Comparison of ENCODE assay signal across 15 cellular contexts in the genomic region with DNA sequence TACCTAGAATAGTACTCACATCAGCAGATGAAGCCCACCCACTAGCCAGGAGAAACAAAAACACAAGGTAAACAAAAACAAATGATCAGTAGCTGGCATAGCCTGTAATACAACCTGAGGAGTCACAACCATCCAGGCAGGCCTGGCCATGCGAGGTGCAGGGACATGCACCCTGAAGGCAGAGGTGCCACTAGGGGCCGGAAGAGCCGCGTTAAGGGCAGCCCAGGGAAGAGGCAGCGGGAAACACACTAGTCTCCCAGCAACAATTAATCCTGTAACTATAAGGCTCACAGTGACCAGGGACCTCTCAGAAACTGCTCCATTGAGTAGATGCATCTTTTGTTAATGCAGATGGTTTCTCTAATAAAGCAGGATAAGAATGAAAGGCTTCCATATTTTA. TPM values are rescaled to one million over a fixed set of nuclear protein-coding genes. Genes with fewer than 3 reads are reported as not detected.
DNase-seq lines count a peak whose midpoint lies in the region; FAIRE-seq and TF ChIP-seq lines count a peak whose summit lies in the region.
"Had no signal": no experiment of that assay in that cellular context is flagged by ENCODE, and none has a peak within 500 bp of the region (broad histone marks: within the 10 kb centered on the region; RNA-seq: fewer than 3 reads in every experiment).

No MANE protein-coding gene starts in this region.

- H3K4me3 ChIP-seq in HUES64 (ENCODE audit: low read length) = no peak overlapping the region

- no peaks in the 10 kb centered on the region for H3K27me3 ChIP-seq in HUES64 (ENCODE audit: insufficient read depth, low read length)
- H3K27me3 ChIP-seq: BE2C had no signal

- H3K36me3 Mint-ChIP-seq in nephron progenitor cell (ENCODE audit: low read depth) = peaks cover 7% of the 10 kb centered on the region

- H3K4me3 Mint-ChIP-seq in nephron progenitor cell = no peak overlapping the region

- peak overlapping the region; percentile 50 for H3K27ac Mint-ChIP-seq in nephron progenitor cell

- peaks cover 3% of the 10 kb centered on the region for H3K27me3 Mint-ChIP-seq in nephron progenitor cell (ENCODE audit: low read depth, poor library complexity)

- H3K9ac ChIP-seq in HUES64 (ENCODE audit: low read depth, low read length) = no peak overlapping the region

- H3K36me3 ChIP-seq in HUES64 (ENCODE audit: insufficient read depth, low read length) = peaks cover 21% of the 10 kb centered on the region
- H3K36me3 ChIP-seq: BE2C had no signal

- H3K27ac ChIP-seq in HUES64 (ENCODE audit: low read depth, low read length) = 0 out of 2 replicates have a peak overlapping the region, but pooled peaks have one; percentile 24

- TF ChIP-seq CTCF in nephron progenitor cell (IDR thresholded peaks at IDR 0.05) (no peak), GM20000 (IDR thresholded peaks at IDR 0.05; ENCODE audit: extremely low read depth, missing control alignments) (no peak)

- DNase-seq in cerebellar cortex (ENCODE audit: low spot score) (peak; percentile 35), nephron progenitor cell (no peak), GM20000 (ENCODE audit: low spot score) (no peak), NCI-H2171 treated with DMSO at 0.1 percent for 48 hours (lab: John Stamatoyannopoulos, UW) (no peak), NCI-H774 (lab: John Stamatoyannopoulos, UW) (no peak)
- DNase-seq: activated CD8-positive, alpha-beta memory T cell treated with anti-CD3 and anti-CD28 coated beads, Interleukin-2, amount 50 U/mL, for 48 hours; activated naive CD4-positive, alpha-beta T cell treated with anti-CD3 and anti-CD28 coated beads, Interleukin-2, amount 50 U/mL, for 16 hours; BE2C; DMS153; effector memory CD4-positive, alpha-beta T cell; left colon; NCI-H1930; substantia nigra had no signal

- H3K4me1 Mint-ChIP-seq in nephron progenitor cell = peaks cover 80% of the 10 kb centered on the region

- FAIRE-seq in G401.6 (lab: Jason Lieb, UNC) = peak; percentile 28

- H3K9me3 Mint-ChIP-seq in nephron progenitor cell = no peaks in the 10 kb centered on the region

- 57% methylated on average over 5 of the region's 5 CpGs for WGBS in HUES64

- no peaks in the 10 kb centered on the region for H3K9me3 ChIP-seq in HUES64 (ENCODE audit: insufficient read depth, low read depth, low read length)
- H3K9me3 ChIP-seq: BE2C had no signal

- H3K4me1 ChIP-seq in HUES64 (ENCODE audit: insufficient read depth, low read length) = peaks cover 38% of the 10 kb centered on the region
- H3K4me1 ChIP-seq: BE2C had no signal

RNA-seq across cellular contexts. Expression of gene ANKRD10, which starts 28.9 kb away (rescaled TPM):
- 74.1 TPM for polyA plus RNA-seq in HUES64 (2013, experiment 1 of 2)
- polyA plus RNA-seq in HUES64 (2013, experiment 2 of 2) = 95.0 TPM
